Comparison of ENCODE assay signal across 9 cellular contexts in genomic region chr1:207981976-207982375, GRCh38.
DNase-seq lines count a peak whose midpoint lies in the region; ATAC-seq and TF ChIP-seq lines count a peak whose summit lies in the region.
"Had no signal": no experiment of that assay in that cellular context is flagged by ENCODE, and none has a peak within 500 bp of the region (broad histone marks: within the 10 kb centered on the region; RNA-seq: fewer than 3 reads in every experiment).

No MANE protein-coding gene starts in this region.

- peak; percentile 75 for TF ChIP-seq CTCF in GM12874 (IDR thresholded peaks at IDR 0.05; ENCODE audit: insufficient read depth, low read depth, low read length)
- TF ChIP-seq CTCF in WERI-Rb-1 (IDR thresholded peaks at IDR 0.05; ENCODE audit: low read depth, low read length) = peak; percentile 99
- TF ChIP-seq CTCF in mesothelial cell of epicardium (IDR thresholded peaks at IDR 0.05; ENCODE audit: unreplicated experiment) = peak; percentile 28

- H3K27ac Mint-ChIP-seq in mesothelial cell of epicardium = no peak overlapping the region

- 40% methylated on average over 2 of the region's 2 CpGs for WGBS in mesenchymal stem cell

- H3K36me3 ChIP-seq in WERI-Rb-1 (no peaks in the 10 kb centered on the region), mesenchymal stem cell (ENCODE audit: control insufficient read depth in 1 of 2, insufficient read depth in 2 of 2, low read depth in 1 of 2, low read length in 2 of 2) (no peaks in the 10 kb centered on the region)

- no peak overlapping the region for H2BK15ac ChIP-seq in mesenchymal stem cell (ENCODE audit: low read depth, poor library complexity, severe bottlenecking)

- no peaks in the 10 kb centered on the region for H3K4me1 Mint-ChIP-seq in mesothelial cell of epicardium
- H3K4me1 Mint-ChIP-seq: central memory CD8-positive, alpha-beta T cell had no signal

- ATAC-seq in HG03342 (IDR thresholded peaks at IDR 0.05; ENCODE audit: unreplicated experiment) = peak; percentile 87
- no peak for ATAC-seq in HG02870 (IDR thresholded peaks at IDR 0.05; ENCODE audit: unreplicated experiment)

- H2BK12ac ChIP-seq in mesenchymal stem cell (ENCODE audit: low read length in 2 of 2) = no peak overlapping the region

- no peak overlapping the region for H2BK5ac ChIP-seq in mesenchymal stem cell (ENCODE audit: low read depth, low read length, poor library complexity, severe bottlenecking)

- H4K8ac ChIP-seq in mesenchymal stem cell (ENCODE audit: low read length) = no peak overlapping the region

- no peak overlapping the region for H2AK5ac ChIP-seq in mesenchymal stem cell (ENCODE audit: low read length, severe bottlenecking)

- no peaks in the 10 kb centered on the region for H3K9me3 Mint-ChIP-seq in mesothelial cell of epicardium
- H3K9me3 Mint-ChIP-seq: central memory CD8-positive, alpha-beta T cell had no signal

- no peaks in the 10 kb centered on the region for H3K36me3 Mint-ChIP-seq in mesothelial cell of epicardium

- H3K18ac ChIP-seq in mesenchymal stem cell (ENCODE audit: low read depth in 1 of 2, low read length in 2 of 2) = no peak overlapping the region

- no peaks in the 10 kb centered on the region for H3K79me1 ChIP-seq in mesenchymal stem cell (replicated peaks; ENCODE audit: low read length, poor library complexity, severe bottlenecking)

- no peaks in the 10 kb centered on the region for H3K4me1 ChIP-seq in mesenchymal stem cell (ENCODE audit: control insufficient read depth, insufficient read depth, low read depth, low read length)

- DNase-seq in WERI-Rb-1 (peak; percentile 75), mesothelial cell of epicardium (ENCODE audit: low spot score in 2 of 2, unreplicated experiment in 2 of 2) (no peak), mesenchymal stem cell (no peak), SHP77 treated with DMSO at 0.1 percent for 48 hours (lab: John Stamatoyannopoulos, UW) (no peak)
- no peak for DNase-seq in activated T-cell treated with anti-CD3 and anti-CD28 coated beads, Interleukin-2, amount 50 U/mL, for 48 hours

- H3K4me2 ChIP-seq in mesenchymal stem cell (ENCODE audit: low read length, poor library complexity, severe bottlenecking) = no peak overlapping the region

- H3K9ac ChIP-seq in mesenchymal stem cell (ENCODE audit: low read length) = no peak overlapping the region

- H3K27me3 Mint-ChIP-seq in mesothelial cell of epicardium (ENCODE audit: low read depth) = peaks cover 82% of the 10 kb centered on the region

- H3K4me3 Mint-ChIP-seq in mesothelial cell of epicardium = no peak overlapping the region
- H3K4me3 Mint-ChIP-seq: central memory CD8-positive, alpha-beta T cell had no signal

- H3K27me3 ChIP-seq in WERI-Rb-1 (ENCODE audit: insufficient read depth, low read depth, severe bottlenecking) (no peaks in the 10 kb centered on the region), mesenchymal stem cell (ENCODE audit: control insufficient read depth in 1 of 2, insufficient read depth in 1 of 2, low read length in 2 of 2) (peaks cover 12 to 20% of the 10 kb centered on the region in 2 experiments)

- H3K27ac ChIP-seq in WERI-Rb-1 (no peak overlapping the region), mesenchymal stem cell (ENCODE audit: low read length, poor library complexity, severe bottlenecking) (no peak overlapping the region)

- H3K4me3 ChIP-seq in WERI-Rb-1 (ENCODE audit: low read depth, low read length) (no peak overlapping the region), mesenchymal stem cell (ENCODE audit: insufficient read depth in 1 of 2, low read depth in 1 of 2, low read length in 2 of 2) (no peak overlapping the region)

- H2AFZ ChIP-seq in mesenchymal stem cell (ENCODE audit: low read depth, low read length) = no peak overlapping the region

- H3K23ac ChIP-seq in mesenchymal stem cell (ENCODE audit: low read length in 2 of 2) = no peak overlapping the region

- H3K9me3 ChIP-seq in WERI-Rb-1 (ENCODE audit: severe bottlenecking) (no peaks in the 10 kb centered on the region), mesenchymal stem cell (ENCODE audit: control insufficient read depth, low read length) (no peaks in the 10 kb centered on the region)

- no peak overlapping the region for H3K4ac ChIP-seq in mesenchymal stem cell (ENCODE audit: low read depth in 1 of 2, low read length in 2 of 2)

- H4K91ac ChIP-seq in mesenchymal stem cell (ENCODE audit: low read length) = no peak overlapping the region

- H3K14ac ChIP-seq in mesenchymal stem cell (ENCODE audit: low read length in 2 of 2) = no peak overlapping the region

- H2BK120ac ChIP-seq in mesenchymal stem cell (ENCODE audit: low read depth, low read length) = no peak overlapping the region

Comparison
In these comparisons a context has a peak if more than half of its experiments do, and no peak if none do; other contexts are left out.
1. CTCF ChIP-seq: peak in every context shown above with its lines; median percentile 99 in WERI-Rb-1; 75 in GM12874; 28 in mesothelial cell of epicardium.